Comparison of ENCODE assay signal across 12 cellular contexts in the genomic region with DNA sequence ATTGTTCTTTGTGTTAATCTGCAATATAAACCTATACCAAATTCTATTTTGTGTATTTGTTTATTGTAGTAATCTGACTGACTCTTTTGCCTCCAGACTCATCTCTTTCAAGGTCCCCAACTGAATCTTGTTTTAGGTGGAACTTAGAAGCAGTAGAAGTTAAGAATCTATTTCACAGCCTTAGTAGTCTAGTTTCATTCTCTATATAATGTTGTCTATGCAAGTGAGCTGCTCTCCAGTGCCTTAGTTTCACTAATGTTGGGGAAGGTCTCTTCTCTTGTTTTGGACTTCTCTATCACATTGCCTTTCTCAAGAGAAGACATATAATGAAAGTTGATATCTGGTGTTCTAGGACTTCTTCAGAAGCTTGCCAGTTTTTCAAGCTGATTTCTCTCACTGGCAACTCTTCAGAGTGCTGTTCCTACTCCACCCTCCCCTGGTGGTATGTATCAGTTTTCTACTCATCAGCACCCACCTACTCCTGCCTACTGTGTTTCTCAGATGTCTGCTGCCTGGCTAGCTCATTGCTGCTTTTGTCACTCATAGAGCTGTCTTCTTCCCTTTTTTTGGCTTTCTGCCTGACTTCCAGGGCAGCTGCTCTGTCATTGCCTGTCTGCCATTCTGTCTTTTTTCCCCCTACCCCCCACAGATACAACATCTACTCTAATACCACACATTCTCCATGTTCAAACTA.
DNase-seq lines count a peak whose midpoint lies in the region; ATAC-seq, FAIRE-seq and TF ChIP-seq lines count a peak whose summit lies in the region.
"Had no signal": no experiment of that assay in that cellular context is flagged by ENCODE, and none has a peak within 500 bp of the region (broad histone marks: within the 10 kb centered on the region; RNA-seq: fewer than 3 reads in every experiment).

No MANE protein-coding gene starts in this region.

- H3K4me1 Mint-ChIP-seq in T-helper 17 cell = peaks cover 18% of the 10 kb centered on the region

- TF ChIP-seq POLR2A in H54 (IDR thresholded peaks at IDR 0.05; ENCODE audit: low read depth, low read length) = no peak

- peaks cover 13% of the 10 kb centered on the region for H3K36me3 Mint-ChIP-seq in T-helper 17 cell (ENCODE audit: low read depth)

- ATAC-seq in GM21529 (IDR thresholded peaks at IDR 0.05; ENCODE audit: unreplicated experiment) (peak; percentile 82), T-helper 17 cell (no peak), GM21717 (IDR thresholded peaks at IDR 0.05; ENCODE audit: unreplicated experiment) (no peak)
- ATAC-seq: Right ventricle myocardium inferior had no signal

- no peak overlapping the region for H3K4me3 Mint-ChIP-seq in T-helper 17 cell

- peak overlapping the region; percentile 69 for H3K27ac Mint-ChIP-seq in T-helper 17 cell

- peak; percentile 60 for DNase-seq in NCI-H2171 treated with DMSO at 0.1 percent for 48 hours (lab: John Stamatoyannopoulos, UW)
- no peak for DNase-seq in NCI-H2171 (lab: John Stamatoyannopoulos, UW)
- no peak for DNase-seq in T-helper 17 cell
- DNase-seq in midbrain (lab: John Stamatoyannopoulos, UW) = peak; percentile 22
- no peak for DNase-seq in H54 (ENCODE audit: insufficient read length, low spot score)
- DNase-seq in UCSD-AML1 (lab: John Stamatoyannopoulos, UW; ENCODE audit: unreplicated experiment) = no peak
- DNase-seq: mesendoderm had no signal

- no peak for FAIRE-seq in H54 (lab: Jason Lieb, UNC)
- FAIRE-seq: colon, G401.6 had no signal

- H3K9me3 ChIP-seq in T-helper 17 cell (ENCODE audit: control insufficient read depth, low read length, poor library complexity, severe bottlenecking) = no peaks in the 10 kb centered on the region

- H3K27me3 Mint-ChIP-seq in T-helper 17 cell = no peaks in the 10 kb centered on the region

Comparison
In these comparisons a context has a peak if more than half of its experiments do, and no peak if none do; other contexts are left out.
1. DNase-seq: peak in NCI-H2171 treated with DMSO at 0.1 percent for 48 hours (single experiment) and midbrain (single experiment); none in NCI-H2171 (single experiment), T-helper 17 cell (0 of 3), H54 (single experiment) and UCSD-AML1 (single experiment).